In the genomic region with DNA sequence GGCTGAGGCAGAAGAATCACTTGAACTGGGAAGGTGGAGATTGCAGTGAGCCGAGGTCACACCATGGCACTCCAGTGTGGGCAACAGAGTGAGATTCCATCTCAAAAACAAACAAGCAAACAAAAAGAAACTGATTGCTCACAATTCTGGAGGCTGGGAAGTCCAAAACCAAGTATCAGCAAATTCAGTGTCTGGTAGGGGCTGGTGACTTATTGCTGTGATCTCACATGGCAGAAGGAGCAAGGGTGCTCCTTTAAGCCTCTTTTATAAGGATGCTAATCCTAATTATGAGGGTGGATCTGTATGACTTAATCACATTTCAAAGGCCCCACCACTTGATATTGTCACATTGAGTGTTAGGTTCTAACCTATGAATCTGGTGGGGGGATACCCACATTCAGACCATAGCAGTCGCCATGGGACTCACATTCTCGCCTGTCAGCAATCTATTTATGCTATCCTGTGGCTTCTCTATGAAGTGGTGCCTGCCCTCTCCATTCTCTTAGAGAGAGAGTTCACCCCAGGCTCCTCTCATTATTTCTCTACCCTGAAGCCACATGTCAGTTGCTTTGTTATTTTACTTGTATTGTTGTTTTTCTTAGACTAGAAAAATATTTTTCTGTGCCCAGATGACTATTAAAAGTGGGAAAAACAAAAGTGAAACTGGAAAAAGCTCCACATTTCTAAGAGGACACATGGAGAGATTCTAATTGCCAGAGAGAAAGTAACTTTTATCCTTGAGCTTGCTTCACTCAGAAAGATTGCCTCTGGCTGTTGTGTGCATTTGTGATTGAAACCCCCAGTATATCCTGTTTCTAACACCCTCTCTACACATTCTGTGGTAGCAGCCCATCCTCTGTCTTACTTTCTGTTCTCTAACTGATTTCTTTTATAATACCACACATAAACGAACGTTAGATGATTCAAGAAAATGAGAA, we compare ENCODE assay signal across 13 cellular contexts. TPM values are rescaled to one million over a fixed set of nuclear protein-coding genes. Genes with fewer than 3 reads are reported as not detected.
DNase-seq lines count a peak whose midpoint lies in the region; ATAC-seq, FAIRE-seq and TF ChIP-seq lines count a peak whose summit lies in the region.
"Had no signal": no experiment of that assay in that cellular context is flagged by ENCODE, and none has a peak within 500 bp of the region (broad histone marks: within the 10 kb centered on the region; RNA-seq: fewer than 3 reads in every experiment).

No MANE protein-coding gene starts in this region.

- TF ChIP-seq EP300 in GM12878 (IDR thresholded peaks at IDR 0.05; ENCODE audit: borderline replicate concordance in 1 of 2, control insufficient read depth in 1 of 2, low read depth in 2 of 2, low read length in 2 of 2) = peak in 1 of 2 experiments; percentile 34; a peak in 1 of 4 replicates

- H3K36me3 ChIP-seq in ACC112 (ENCODE audit: insufficient read depth, low read length) (no peaks in the 10 kb centered on the region), GM12878 (ENCODE audit: control insufficient read depth in 2 of 2, insufficient read depth in 2 of 2, low read length in 1 of 2) (no peaks in the 10 kb centered on the region)

- peak overlapping the region; percentile 97 for H2AFZ ChIP-seq in ACC112 (ENCODE audit: low read length, unreplicated experiment)
- H2AFZ ChIP-seq in GM12878 (ENCODE audit: control insufficient read depth, low read depth, low read length) = no peak overlapping the region; the same call in 1 of the 2 replicates

- peaks cover 22% of the 10 kb centered on the region for H3K4me1 ChIP-seq in ACC112 (ENCODE audit: control insufficient read depth, insufficient read depth, low read length, unreplicated experiment)
- H3K4me1 ChIP-seq in GM12878 (ENCODE audit: control insufficient read depth, insufficient read depth, low read length) = no peaks in the 10 kb centered on the region

- in situ Hi-C loops in GM12878 (cut with MboI) = no loop called here

- peaks cover 13% of the 10 kb centered on the region for H3K9me3 Mint-ChIP-seq in activated naive CD4-positive, alpha-beta T cell treated with anti-CD3 and anti-CD28 coated beads for 36 hours

- no TSS peak for BruUV-seq in GM12878 (replicated peaks; lab: Mats Ljungman, UMichigan)

- no peak overlapping the region for H3K4me2 ChIP-seq in GM12878 (ENCODE audit: control insufficient read depth, insufficient read depth)

- FAIRE-seq in HTR-8/SVneo (lab: Jason Lieb, UNC) (peak; percentile 31), GM12878 (lab: Jason Lieb, UNC) (no peak)

- TF ChIP-seq RAD21 in GM12878 (IDR thresholded peaks at IDR 0.05; ENCODE audit: insufficient read depth, low read depth, low read length) = no peak

- SMC1A ChIA-PET in GM12878 (lab: Charles Lee; ENCODE audit: uncharacterized antibody, unreplicated experiment) = interaction anchor here (0.7 to 6.6 kb wide), 23 partner anchors 9 to 231 kb away, joined by 3 to 95 read pairs (median 6); partner anchors contain the start of gene PRLR

- H3K27ac ChIP-seq in ACC112 (ENCODE audit: low read depth, low read length) = no peak overlapping the region
- no peak overlapping the region for H3K27ac ChIP-seq in GM12878 (ENCODE audit: control insufficient read depth, insufficient read depth)

- DNase-seq in HTR-8/SVneo (ENCODE audit: insufficient read length, low spot score) (no peak), GM12878 (ENCODE audit: low read depth, low spot score) (no peak), myocyte (ENCODE audit: low read depth) (peak; percentile 26), NCI-H128 (lab: John Stamatoyannopoulos, UW; ENCODE audit: unreplicated experiment) (no peak), NCI-H524 treated with DMSO at 0.1 percent for 48 hours (lab: John Stamatoyannopoulos, UW) (no peak)
- DNase-seq in activated naive CD4-positive, alpha-beta T cell treated with anti-CD3 and anti-CD28 coated beads for 36 hours = no peak
- no peak for DNase-seq in activated CD4-positive, alpha-beta T cell treated with anti-CD3 and anti-CD28 coated beads for 48 hours
- DNase-seq: activated CD4-positive, alpha-beta T cell treated with anti-CD3 and anti-CD28 coated beads, Interleukin-2, amount 50 U/mL, for 1 hour; activated naive CD4-positive, alpha-beta T cell treated with anti-CD3 and anti-CD28 coated beads, Interleukin-2, amount 10 ng/mL, durations not matched to agents 7 days and 5 days; effector CD8-positive, alpha-beta T cell; SIG-M5; stimulated activated CD4-positive, alpha-beta T cell treated with anti-CD3 and anti-CD28 coated beads, Interleukin-2, amount 100 ng/mL, for 24 hours had no signal

- RAD21 ChIA-PET in GM12878 (lab: Charles Lee; ENCODE audit: unreplicated experiment) = interaction anchor here (0.6 to 6.5 kb wide), 14 partner anchors 9 to 187 kb away, joined by 3 to 79 read pairs (median 8); partner anchors contain the start of gene PRLR

- no peak for TF ChIP-seq POLR2A in GM12878 (IDR thresholded peaks at IDR 0.05; ENCODE audit: low read depth, low read length)

- H4K20me1 ChIP-seq in GM12878 (ENCODE audit: control insufficient read depth, insufficient read depth) = no peaks in the 10 kb centered on the region

- no peaks in the 10 kb centered on the region for H3K27me3 Mint-ChIP-seq in activated naive CD4-positive, alpha-beta T cell treated with anti-CD3 and anti-CD28 coated beads for 36 hours (ENCODE audit: low read depth)
- H3K27me3 Mint-ChIP-seq: activated naive CD4-positive, alpha-beta T cell treated with anti-CD3 and anti-CD28 coated beads, Interleukin-2, amount 10 ng/mL, durations not matched to agents 7 days and 5 days had no signal

- H3K4me3 ChIP-seq in ACC112 (ENCODE audit: low read depth, low read length) (peak overlapping the region; percentile 62), GM12878 (no peak overlapping the region)

- peak; percentile 66 for ATAC-seq in GM12878

- intact Hi-C loops in GM12878 (cut with micrococcal nuclease; ENCODE audit: unreplicated experiment) = loop anchor here (1.0 kb wide), 1 partner anchor 20 kb away; no protein-coding TSS in a partner anchor
- intact Hi-C loops in activated naive CD4-positive, alpha-beta T cell treated with anti-CD3 and anti-CD28 coated beads for 36 hours (cut with micrococcal nuclease) = no loop called here

- 7% methylated on average over 5 of the region's 5 CpGs for WGBS in GM12878 (ENCODE audit: insufficient coverage, insufficient replicate concordance, low lambda C conversion rate, missing lambda C conversion rate)

- no peak overlapping the region for H3K4me3 Mint-ChIP-seq in activated naive CD4-positive, alpha-beta T cell treated with anti-CD3 and anti-CD28 coated beads for 36 hours
- H3K4me3 Mint-ChIP-seq: activated naive CD4-positive, alpha-beta T cell treated with anti-CD3 and anti-CD28 coated beads, Interleukin-2, amount 10 ng/mL, durations not matched to agents 7 days and 5 days had no signal

- POLR2A ChIA-PET in GM12878 (lab: Charles Lee) = interaction anchor here (0.5 to 6.0 kb wide), 5 partner anchors 14 to 62 kb away, joined by 3 to 46 read pairs (median 3); partner anchors contain the start of gene PRLR

- H3K79me2 ChIP-seq in ACC112 (ENCODE audit: control insufficient read depth, insufficient read depth, low read length, unreplicated experiment) = no peaks in the 10 kb centered on the region
- H3K79me2 ChIP-seq in GM12878 (ENCODE audit: control insufficient read depth, insufficient read depth, low read length) = no peaks in the 10 kb centered on the region

- CTCF ChIA-PET in GM12878 (lab: Yijun Ruan, JAX) = interaction anchor here (0.9 to 4.3 kb wide), 11 partner anchors 12 to 187 kb away, joined by 3 to 56 read pairs (median 6); partner anchors contain the start of gene PRLR
- CTCF ChIA-PET in activated naive CD4-positive, alpha-beta T cell treated with anti-CD3 and anti-CD28 coated beads for 36 hours (lab: Charles Lee) = interaction anchor here (0.6 kb wide), 1 partner anchor 253 kb away, joined by 8 read pairs; no protein-coding TSS in a partner anchor

- no peaks in the 10 kb centered on the region for H3K4me1 Mint-ChIP-seq in activated naive CD4-positive, alpha-beta T cell treated with anti-CD3 and anti-CD28 coated beads for 36 hours (ENCODE audit: low read depth)
- H3K4me1 Mint-ChIP-seq: activated naive CD4-positive, alpha-beta T cell treated with anti-CD3 and anti-CD28 coated beads, Interleukin-2, amount 10 ng/mL, durations not matched to agents 7 days and 5 days had no signal

- H3K9ac ChIP-seq in GM12878 (ENCODE audit: control insufficient read depth, insufficient read depth, low read length) = no peak overlapping the region

- H3K9me3 ChIP-seq in GM12878 (replicated peaks; ENCODE audit: control insufficient read depth, insufficient read depth, low read length) = peaks cover 5% of the 10 kb centered on the region; the same call in 1 of the 3 replicates

- no peak for TF ChIP-seq CTCF in GM12878 (IDR thresholded peaks at IDR 0.05 in 2 of 3, conservative IDR thresholded peaks at IDR 0.05 in 1 of 3; ENCODE audit: control insufficient read depth in 2 of 3, extremely low read depth in 1 of 3, insufficient read depth in 1 of 3, low read depth in 3 of 3, low read length in 3 of 3)

- H3K27me3 ChIP-seq in ACC112 (ENCODE audit: insufficient read depth, low read length) = no peaks in the 10 kb centered on the region
- no peaks in the 10 kb centered on the region for H3K27me3 ChIP-seq in GM12878 (replicated peaks in 1 of 2; ENCODE audit: control insufficient read depth in 2 of 2, insufficient read depth in 2 of 2, low read length in 1 of 2)

- no peaks in the 10 kb centered on the region for H3K36me3 Mint-ChIP-seq in activated naive CD4-positive, alpha-beta T cell treated with anti-CD3 and anti-CD28 coated beads for 36 hours (ENCODE audit: low read depth)
- H3K36me3 Mint-ChIP-seq: activated naive CD4-positive, alpha-beta T cell treated with anti-CD3 and anti-CD28 coated beads, Interleukin-2, amount 10 ng/mL, durations not matched to agents 7 days and 5 days had no signal

- H3K27ac Mint-ChIP-seq in activated naive CD4-positive, alpha-beta T cell treated with anti-CD3 and anti-CD28 coated beads for 36 hours = no peak overlapping the region
- H3K27ac Mint-ChIP-seq: activated naive CD4-positive, alpha-beta T cell treated with anti-CD3 and anti-CD28 coated beads, Interleukin-2, amount 10 ng/mL, durations not matched to agents 7 days and 5 days had no signal

RNA-seq across cellular contexts. Expression of gene PRLR, which starts 18.8 kb away (rescaled TPM):
- 26.0 and 26.3 TPM in 2 replicates for total RNA-seq in GM12878 (2013; cell fraction: nucleolus; rRNA removed)
- total RNA-seq in GM12878 (2014; rRNA removed) (0.11 and 0.16 TPM in 2 replicates), GM12878 (2014; rRNA removed; fragmentation: Illumina TruSeq; extraction: Trizol) (0.27 and 0.28 TPM in 2 replicates), GM12878 (2021) (0.64 and 0.88 TPM in 2 replicates), myocyte (not detected in 2 replicates)
- 0.09 TPM for polyA plus RNA-seq in GM12878 (2011; ENCODE audit: low read depth)
- polyA plus RNA-seq in GM12878 (2011; rRNA removed) (8.1 and 11.1 TPM in 2 replicates), GM12878 (2014; fragmentation: Illumina TruSeq; extraction: Trizol) (0.22 TPM in 2 replicates), GM12878 (2014; fragmentation: Nextera tagmentation; extraction: Ambion mirVana) (under 1 TPM; 0.04 to 0.85 TPM), GM12878 (2014; rRNA removed) (0.08 and 0.10 TPM in 2 replicates), GM12878 (2016; fragmentation: Nextera tagmentation; extraction: Ambion mirVana) (under 1 TPM; 0.03 to 0.19 TPM)
- 8.1 and 8.4 TPM in 2 replicates for polyA plus RNA-seq in GM12878 (2011; cell fraction: cytosol; rRNA removed)
- 14.4 and 14.9 TPM in 2 replicates for polyA plus RNA-seq in GM12878 (2011; cell fraction: nucleus; rRNA removed)
- 0.13 and 0.14 TPM in 2 replicates for polyA plus RNA-seq in GM12878 (2012)
- polyA minus RNA-seq in GM12878 (2011; rRNA and poly(A)+ RNA removed) = 34.9 and 35.0 TPM in 2 replicates
- polyA minus RNA-seq in GM12878 (2011; cell fraction: cytosol; rRNA and poly(A)+ RNA removed) = 11.4 and 14.6 TPM in 2 replicates
- polyA minus RNA-seq in GM12878 (2011; cell fraction: nucleus; rRNA and poly(A)+ RNA removed) = 10.6 and 19.5 TPM in 2 replicates
- polyA plus RNA-seq in myocyte (2012) = not detected
- total RNA-seq in activated naive CD4-positive, alpha-beta T cell treated with anti-CD3 and anti-CD28 coated beads for 36 hours = not detected
